16 cellular contexts compared by ENCODE assay signal in the genomic region with DNA sequence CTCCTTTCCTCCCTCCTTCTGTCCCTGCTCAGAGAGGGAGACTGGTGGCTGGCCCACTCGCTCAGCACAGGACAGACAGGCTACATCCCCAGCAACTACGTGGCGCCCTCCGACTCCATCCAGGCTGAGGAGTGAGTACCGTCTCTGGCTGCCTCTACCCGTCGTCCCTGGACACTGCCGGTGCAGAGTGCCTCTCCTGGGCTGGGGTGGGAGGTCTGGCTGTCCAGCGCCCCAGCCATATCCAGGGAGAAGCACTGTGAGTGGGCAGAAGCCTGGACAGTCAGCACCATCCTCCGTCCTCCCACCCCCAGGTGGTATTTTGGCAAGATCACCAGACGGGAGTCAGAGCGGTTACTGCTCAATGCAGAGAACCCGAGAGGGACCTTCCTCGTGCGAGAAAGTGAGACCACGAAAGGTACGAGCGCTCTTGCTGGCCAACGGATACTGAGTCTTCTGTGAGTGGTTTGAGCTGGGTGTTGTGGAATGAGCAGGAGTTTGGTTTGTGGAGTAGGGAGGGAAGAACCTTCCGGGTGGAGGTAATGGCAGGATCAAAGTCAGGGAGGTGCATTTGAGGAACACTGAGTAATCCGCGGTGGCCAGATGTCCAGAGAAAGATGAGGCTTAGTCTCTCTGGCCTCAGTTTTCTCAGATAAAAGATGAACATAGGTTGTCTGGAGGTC. TPM values are rescaled to one million over a fixed set of nuclear protein-coding genes. Genes with fewer than 3 reads are reported as not detected.
A peak's percentile ranks its signal among the peaks of the same experiment; 100 is the strongest.
DNase-seq lines count a peak whose midpoint lies in the region; ATAC-seq and TF ChIP-seq lines count a peak whose summit lies in the region.
"Had no signal": no experiment of that assay in that cellular context is flagged by ENCODE, and none has a peak within 500 bp of the region (broad histone marks: within the 10 kb centered on the region; RNA-seq: fewer than 3 reads in every experiment).

No MANE protein-coding gene starts in this region.

- H3F3A ChIP-seq in neural progenitor cell (ENCODE audit: low read depth) = peaks cover 42% of the 10 kb centered on the region

- H3K4me3 Mint-ChIP-seq in HFFc6 = no peak overlapping the region
- H3K4me3 Mint-ChIP-seq in endothelial cell (ENCODE audit: unreplicated experiment) = peak overlapping the region; percentile 77
- H3K4me3 Mint-ChIP-seq in neural progenitor cell = peak overlapping the region; percentile 71

- TF ChIP-seq CTCF in BE2C (IDR thresholded peaks at IDR 0.05; ENCODE audit: low read depth, low read length) (no peak), HFFc6 (IDR thresholded peaks at IDR 0.05) (no peak), endothelial cell (IDR thresholded peaks at IDR 0.05; ENCODE audit: unreplicated experiment) (no peak), neural progenitor cell (IDR thresholded peaks at IDR 0.05) (no peak)

- H3K9ac ChIP-seq in neural progenitor cell = no peak overlapping the region

- peak overlapping the region; percentile 3; the same call in 1 of the 2 replicates for H3K27ac Mint-ChIP-seq in HFFc6
- peak overlapping the region; percentile 86 for H3K27ac Mint-ChIP-seq in endothelial cell (ENCODE audit: unreplicated experiment)
- peak overlapping the region; percentile 99 for H3K27ac Mint-ChIP-seq in neural progenitor cell
- H3K27ac Mint-ChIP-seq: activated T-helper 2 cell treated with anti-CD3 and anti-CD28 coated beads, Interferon-gamma antibody, Interleukin-2, Interleukin-4, amounts not matched to agents 10 μg/mL and 5 μg/mL and 100 μg/mL, durations not matched to agents 14 hours and 24 hours and 36 hours had no signal

- H3K4me2 ChIP-seq in neural progenitor cell = peak overlapping the region; percentile 35

- DNase-seq in BE2C (peak; percentile 14), HFFc6 (no peak), endothelial cell (ENCODE audit: low spot score) (no peak), neural progenitor cell (ENCODE audit: low spot score) (peak; percentile 4), nucleus accumbens (lab: John Stamatoyannopoulos, UW) (no peak), NCI-H1105 treated with DMSO at 0.1 percent for 48 hours (lab: John Stamatoyannopoulos, UW) (no peak)
- DNase-seq: AML-193; amygdala; DMS 273 treated with DMSO at 0.1 percent for 48 hours; NCI-H2107; NCI-H774; stimulated activated CD4-positive, alpha-beta T cell treated with anti-CD3 and anti-CD28 coated beads, Interleukin-2, amount 100 ng/mL, for 48 hours had no signal

- H3K9me3 Mint-ChIP-seq in HFFc6 = no peaks in the 10 kb centered on the region
- H3K9me3 Mint-ChIP-seq in endothelial cell (ENCODE audit: unreplicated experiment) = no peaks in the 10 kb centered on the region
- H3K9me3 Mint-ChIP-seq in neural progenitor cell = no peaks in the 10 kb centered on the region
- H3K9me3 Mint-ChIP-seq: activated T-helper 2 cell treated with anti-CD3 and anti-CD28 coated beads, Interferon-gamma antibody, Interleukin-2, Interleukin-4, amounts not matched to agents 10 μg/mL and 5 μg/mL and 100 μg/mL, durations not matched to agents 14 hours and 24 hours and 36 hours had no signal

- no peaks in the 10 kb centered on the region for H3K27me3 ChIP-seq in BE2C
- H3K27me3 ChIP-seq in neural progenitor cell = no peaks in the 10 kb centered on the region
- H3K27me3 ChIP-seq: suprapubic skin had no signal

- H3K4me1 ChIP-seq in BE2C (peaks cover 18% of the 10 kb centered on the region), neural progenitor cell (peaks cover 37% of the 10 kb centered on the region)

- H4K20me1 ChIP-seq in neural progenitor cell (ENCODE audit: low read depth) = no peaks in the 10 kb centered on the region

- H3K36me3 ChIP-seq in BE2C (no peaks in the 10 kb centered on the region), neural progenitor cell (no peaks in the 10 kb centered on the region)

- no peak overlapping the region for H3K4me3 ChIP-seq in BE2C (ENCODE audit: low read depth, low read length)
- H3K4me3 ChIP-seq in neural progenitor cell = no peak overlapping the region
- H3K4me3 ChIP-seq: suprapubic skin had no signal

- H3K27ac ChIP-seq in neural progenitor cell = peak overlapping the region; percentile 75
- H3K27ac ChIP-seq: suprapubic skin had no signal

- H3K36me3 Mint-ChIP-seq in HFFc6 (ENCODE audit: low read depth) = no peaks in the 10 kb centered on the region
- peaks cover 11% of the 10 kb centered on the region for H3K36me3 Mint-ChIP-seq in endothelial cell (ENCODE audit: low read depth, unreplicated experiment)
- peaks cover 1% of the 10 kb centered on the region for H3K36me3 Mint-ChIP-seq in neural progenitor cell

- no peaks in the 10 kb centered on the region for H3K9me3 ChIP-seq in BE2C
- H3K9me3 ChIP-seq in neural progenitor cell (ENCODE audit: low read depth) = no peaks in the 10 kb centered on the region
- H3K9me3 ChIP-seq: suprapubic skin had no signal

- H3K27me3 Mint-ChIP-seq in HFFc6 (ENCODE audit: insufficient read depth) (peaks cover 5% of the 10 kb centered on the region), endothelial cell (ENCODE audit: unreplicated experiment) (peaks cover 10% of the 10 kb centered on the region), neural progenitor cell (ENCODE audit: insufficient read depth, low read depth) (no peaks in the 10 kb centered on the region)

- H2AFZ ChIP-seq in neural progenitor cell (replicated peaks) = no peak overlapping the region

- no peaks in the 10 kb centered on the region for H3K79me2 ChIP-seq in neural progenitor cell (ENCODE audit: low read depth)

- ATAC-seq in GM21447 (IDR thresholded peaks at IDR 0.05; ENCODE audit: unreplicated experiment) = no peak
- ATAC-seq: Panc1 had no signal

- H3K4me1 Mint-ChIP-seq in HFFc6 (ENCODE audit: low read depth) (peaks cover 6% of the 10 kb centered on the region; the same call in 1 of the 2 replicates), endothelial cell (ENCODE audit: unreplicated experiment) (peaks cover 24% of the 10 kb centered on the region), neural progenitor cell (peaks cover 69% of the 10 kb centered on the region)

RNA-seq across cellular contexts. Expression of gene SRC, which starts 48.1 kb away (rescaled TPM):
- polyA plus RNA-seq in BE2C (2012; ENCODE audit: insufficient read depth, insufficient read length, low read depth) = 12.5 TPM
- total RNA-seq in HFFc6 (2021; fragmentation: NEBNext Ultra II Directional; extraction: Animal tissue kit (Norgen Biotek cat#: 25700)) = 10 to 100 TPM; 22.0 to 35.6 (median 24.6) TPM
- 60.8 TPM for total RNA-seq in endothelial cell (ENCODE audit: unreplicated experiment)
- 15.4 and 47.4 TPM in 2 replicates for total RNA-seq in neural progenitor cell (ENCODE audit: low replicate concordance)

Comparison
In these comparisons a context has a peak if more than half of its experiments do, and no peak if none do; other contexts are left out.
1. DNase-seq: peak in BE2C (single experiment) and neural progenitor cell (single experiment); none in HFFc6 (single experiment), endothelial cell (single experiment), nucleus accumbens (0 of 56) and NCI-H1105 treated with DMSO at 0.1 percent for 48 hours (single experiment).
2. H3K27ac Mint-ChIP-seq: peak in every context shown above with its lines; median percentile 99 in neural progenitor cell; 86 in endothelial cell; 3 in HFFc6.